26 cellular contexts compared by ENCODE assay signal in genomic region chr7:129968592-129969383, GRCh38. TPM values are rescaled to one million over a fixed set of nuclear protein-coding genes. Genes with fewer than 3 reads are reported as not detected.
DNase-seq lines count a peak whose midpoint lies in the region; ATAC-seq, FAIRE-seq and TF ChIP-seq lines count a peak whose summit lies in the region.
"Had no signal": no experiment of that assay in that cellular context is flagged by ENCODE, and none has a peak within 500 bp of the region (broad histone marks: within the 10 kb centered on the region; RNA-seq: fewer than 3 reads in every experiment).

No MANE protein-coding gene starts in this region.

- no peak for TF ChIP-seq EP300 in K562 (IDR thresholded peaks at IDR 0.05; ENCODE audit: low read length)

- H3K4me1 Mint-ChIP-seq in HFFc6 (ENCODE audit: low read depth) (peaks cover 29% of the 10 kb centered on the region), progenitor cell of endocrine pancreas (ENCODE audit: low read depth) (peaks cover 14% of the 10 kb centered on the region)
- H3K4me1 Mint-ChIP-seq: activated naive CD8-positive, alpha-beta T cell treated with anti-CD3 and anti-CD28 coated beads, Interleukin-2, amount 10 ng/mL, durations not matched to agents 7 days and 5 days; stimulated activated memory B cell treated with anti-CD40 and anti-IgM and Interleukin-4, amounts not matched to agents 10 μg/mL and 1 μg/mL and 100 μg/mL, for 72 hours had no signal

- H3K9me1 ChIP-seq in K562 (ENCODE audit: control insufficient read depth, insufficient read depth, low read length), result no peaks in the 10 kb centered on the region

- no peaks in the 10 kb centered on the region for H3K36me3 Mint-ChIP-seq in HFFc6 (ENCODE audit: low read depth)
- no peaks in the 10 kb centered on the region for H3K36me3 Mint-ChIP-seq in progenitor cell of endocrine pancreas (ENCODE audit: insufficient read depth)
- H3K36me3 Mint-ChIP-seq: activated naive CD8-positive, alpha-beta T cell treated with anti-CD3 and anti-CD28 coated beads, Interleukin-2, amount 10 ng/mL, durations not matched to agents 7 days and 5 days; CD8-positive, alpha-beta T cell; natural killer cell treated with Interleukin-12 subunit alpha and Interleukin-12 subunit beta and Interleukin-15 and Interleukin-18, amount 100 ng/mL, for 72 hours; stimulated activated memory B cell treated with anti-CD40 and anti-IgM and Interleukin-4, amounts not matched to agents 10 μg/mL and 1 μg/mL and 100 μg/mL, for 72 hours had no signal

- H3K27ac ChIP-seq in K562 (ENCODE audit: extremely low read depth, low read depth, low read length), result no peak overlapping the region
- H3K27ac ChIP-seq: body of pancreas, HL-60, psoas muscle had no signal

- FAIRE-seq in K562 (lab: Jason Lieb, UNC), result no peak
- FAIRE-seq: colon, GM19239 had no signal

- H3K27me3 Mint-ChIP-seq in HFFc6 (ENCODE audit: insufficient read depth) (no peaks in the 10 kb centered on the region; the same call in 1 of the 2 replicates), progenitor cell of endocrine pancreas (no peaks in the 10 kb centered on the region)
- H3K27me3 Mint-ChIP-seq: natural killer cell treated with Interleukin-12 subunit alpha and Interleukin-12 subunit beta and Interleukin-15 and Interleukin-18, amount 100 ng/mL, for 72 hours; stimulated activated memory B cell treated with anti-CD40 and anti-IgM and Interleukin-4, amounts not matched to agents 10 μg/mL and 1 μg/mL and 100 μg/mL, for 72 hours had no signal

- POLR2A ChIA-PET in K562 (lab: Yijun Ruan, JAX), result interaction anchor here (0.8 to 1.6 kb wide), 8 partner anchors 10 to 61 kb away, joined by 3 to 8 read pairs (median 4); no protein-coding TSS in a partner anchor

- no peak overlapping the region for H3K4me2 ChIP-seq in K562 (ENCODE audit: insufficient read depth, low read length)

- H4K20me1 ChIP-seq in K562 (replicated peaks; ENCODE audit: control insufficient read depth, insufficient read depth, low read length), result no peaks in the 10 kb centered on the region

- H3K9me3 Mint-ChIP-seq in HFFc6, result no peaks in the 10 kb centered on the region
- no peaks in the 10 kb centered on the region for H3K9me3 Mint-ChIP-seq in progenitor cell of endocrine pancreas (ENCODE audit: low read depth)
- H3K9me3 Mint-ChIP-seq: activated naive CD8-positive, alpha-beta T cell treated with anti-CD3 and anti-CD28 coated beads, Interleukin-2, amount 10 ng/mL, durations not matched to agents 7 days and 5 days; CD8-positive, alpha-beta T cell; natural killer cell treated with Interleukin-12 subunit alpha and Interleukin-12 subunit beta and Interleukin-15 and Interleukin-18, amount 100 ng/mL, for 72 hours; stimulated activated memory B cell treated with anti-CD40 and anti-IgM and Interleukin-4, amounts not matched to agents 10 μg/mL and 1 μg/mL and 100 μg/mL, for 72 hours had no signal

- H3K9me3 ChIP-seq in K562 (replicated peaks; ENCODE audit: control insufficient read depth, insufficient read depth, low read depth, low read length), result no peaks in the 10 kb centered on the region
- H3K9me3 ChIP-seq: body of pancreas, psoas muscle had no signal

- peak overlapping the region; percentile 94 for H3K27ac Mint-ChIP-seq in HFFc6
- peak overlapping the region; percentile 57 for H3K27ac Mint-ChIP-seq in progenitor cell of endocrine pancreas
- H3K27ac Mint-ChIP-seq: activated naive CD8-positive, alpha-beta T cell treated with anti-CD3 and anti-CD28 coated beads, Interleukin-2, amount 10 ng/mL, durations not matched to agents 7 days and 5 days; CD8-positive, alpha-beta T cell; natural killer cell treated with Interleukin-12 subunit alpha and Interleukin-12 subunit beta and Interleukin-15 and Interleukin-18, amount 100 ng/mL, for 72 hours; stimulated activated memory B cell treated with anti-CD40 and anti-IgM and Interleukin-4, amounts not matched to agents 10 μg/mL and 1 μg/mL and 100 μg/mL, for 72 hours had no signal

- peaks cover 2 to 3% of the 10 kb centered on the region in 2 experiments; a peak in 1 of 5 replicates for H3K27me3 ChIP-seq in K562 (ENCODE audit: control insufficient read depth in 2 of 2, insufficient read depth in 2 of 2, low read length in 2 of 2)
- H3K27me3 ChIP-seq: body of pancreas had no signal

- BruUV-seq in K562 (replicated peaks; lab: Mats Ljungman, UMichigan), result no TSS peak

- in situ Hi-C loops in K562 (cut with MboI), result no loop called here

- H2AFZ ChIP-seq in K562 (ENCODE audit: low read depth, low read length), result peak overlapping the region; percentile 73

- H3K9ac ChIP-seq in K562 (ENCODE audit: insufficient read depth in 1 of 2, low read depth in 2 of 2, low read length in 2 of 2), result no peak overlapping the region

- no peak overlapping the region for H3K4me3 ChIP-seq in K562
- H3K4me3 ChIP-seq: body of pancreas, psoas muscle had no signal

- no peak for TF ChIP-seq RAD21 in K562 (CRISPR knock-in tag; conservative IDR thresholded peaks at IDR 0.05 in 1 of 2, IDR thresholded peaks at IDR 0.05 in 1 of 2)

- no peaks in the 10 kb centered on the region for H3K36me3 ChIP-seq in K562 (ENCODE audit: control insufficient read depth, insufficient read depth, low read length)

- no peaks in the 10 kb centered on the region for H3K79me2 ChIP-seq in K562 (ENCODE audit: control insufficient read depth, insufficient read depth, low read length)

- TF ChIP-seq CTCF in HFFc6 (IDR thresholded peaks at IDR 0.05), result no peak
- no peak for TF ChIP-seq CTCF in K562 (IDR thresholded peaks at IDR 0.05 in 2 of 3, conservative IDR thresholded peaks at IDR 0.05 in 1 of 3; ENCODE audit: insufficient read depth in 2 of 3, low read depth in 1 of 3, low read length in 3 of 3)
- no peak for TF ChIP-seq CTCF in progenitor cell of endocrine pancreas (IDR thresholded peaks at IDR 0.05; ENCODE audit: unreplicated experiment)

- TF ChIP-seq POLR2A in K562 (conservative IDR thresholded peaks at IDR 0.05), result no peak

- H3K4me1 ChIP-seq in K562 (replicated peaks in 1 of 2; ENCODE audit: control insufficient read depth in 2 of 2, insufficient read depth in 2 of 2, low read length in 2 of 2), result peaks cover 7 to 8% of the 10 kb centered on the region in 2 experiments; a peak in 4 of 5 replicates
- H3K4me1 ChIP-seq: body of pancreas, psoas muscle had no signal

- CTCF ChIA-PET in K562 (lab: Yijun Ruan, JAX; ENCODE audit: low intra/inter-chr PET ratio), result no interaction called here

- 50% methylated on average over 11 of the region's 11 CpGs for WGBS in K562 (ENCODE audit: insufficient coverage, low coverage, missing lambda C conversion rate)

- ATAC-seq in K562 (no peak), GM18511 (IDR thresholded peaks at IDR 0.05; ENCODE audit: unreplicated experiment) (no peak), GM19023 (IDR thresholded peaks at IDR 0.05; ENCODE audit: unreplicated experiment) (no peak)
- ATAC-seq: body of pancreas; CD8-positive, alpha-beta T cell; natural killer cell treated with Interleukin-12 subunit alpha and Interleukin-12 subunit beta and Interleukin-15 and Interleukin-18, amount 100 ng/mL, for 72 hours; psoas muscle; stimulated activated memory B cell treated with anti-CD40 and anti-IgM and Interleukin-4, amounts not matched to agents 10 μg/mL and 1 μg/mL and 100 μg/mL, for 72 hours had no signal

- DNase-seq in HFFc6 (no peak), K562 (ENCODE audit: extremely low read depth in 1 of 4, low spot score in 3 of 4) (no peak), left kidney (ENCODE audit: low read depth, low spot score) (peak; percentile 32), progenitor cell of endocrine pancreas (ENCODE audit: low spot score, unreplicated experiment) (no peak), anterior cingulate cortex (lab: John Stamatoyannopoulos, UW) (no peak)
- DNase-seq: activated CD4-positive, alpha-beta T cell treated with anti-CD3 and anti-CD28 coated beads, Interleukin-2, amount 50 U/mL, for 48 hours; activated CD4-positive, CD25-positive, alpha-beta regulatory T cell; activated CD8-positive, alpha-beta memory T cell treated with anti-CD3 and anti-CD28 coated beads, Interleukin-2, amount 50 U/mL, for 48 hours; activated naive CD8-positive, alpha-beta T cell treated with anti-CD3 and anti-CD28 coated beads, Interleukin-2, amount 10 ng/mL, durations not matched to agents 7 days and 5 days; body of pancreas; CD8-positive, alpha-beta T cell; DMS79; left colon; NCI-H2107; NCI-H524; psoas muscle; RPMI8226; stimulated activated CD4-positive, alpha-beta T cell treated with anti-CD3 and anti-CD28 coated beads, Interleukin-2, amount 100 ng/mL, for 24 hours; T-helper 9 cell had no signal

- intact Hi-C loops in K562 (cut with micrococcal nuclease), result no loop called here

- H3K4me3 Mint-ChIP-seq in HFFc6 (no peak overlapping the region), progenitor cell of endocrine pancreas (ENCODE audit: low read depth) (no peak overlapping the region)
- H3K4me3 Mint-ChIP-seq: activated naive CD8-positive, alpha-beta T cell treated with anti-CD3 and anti-CD28 coated beads, Interleukin-2, amount 10 ng/mL, durations not matched to agents 7 days and 5 days; CD8-positive, alpha-beta T cell; natural killer cell treated with Interleukin-12 subunit alpha and Interleukin-12 subunit beta and Interleukin-15 and Interleukin-18, amount 100 ng/mL, for 72 hours; stimulated activated memory B cell treated with anti-CD40 and anti-IgM and Interleukin-4, amounts not matched to agents 10 μg/mL and 1 μg/mL and 100 μg/mL, for 72 hours had no signal

TF ChIP-seq in K562, 482 proteins besides CTCF, POLR2A, EP300 and RAD21 (continues in another document):
- TF ChIP-seq ESRRA (IDR thresholded peaks at IDR 0.05; ENCODE audit: borderline replicate concordance, low read depth) (no peak), LEF1 (IDR thresholded peaks at IDR 0.05) (no peak)

RNA-seq across cellular contexts. Expression of gene UBE2H, which starts 16.0 kb away (rescaled TPM):
- total RNA-seq in HFFc6 (2021; fragmentation: NEBNext Ultra II Directional; extraction: Animal tissue kit (Norgen Biotek cat#: 25700)), result 100 to 1,000 TPM in 4 of 6 experiments, 10 to 100 TPM in 2; 89.7 to 108 (median 105) TPM
- total RNA-seq in K562 (2011; cell fraction: chromatin; rRNA removed; ENCODE audit: low replicate concordance), result 23.3 and 70.3 TPM in 2 replicates
- 13.7 and 16.4 TPM in 2 replicates for total RNA-seq in K562 (2011; cell fraction: nucleolus; rRNA removed)
- 40.1 and 56.7 TPM in 2 replicates for total RNA-seq in K562 (2011; cell fraction: nucleoplasm; rRNA removed)
- 11.2 and 13.1 TPM in 2 replicates for total RNA-seq in K562 (2014; rRNA removed)
- total RNA-seq in K562 (2014; rRNA removed; fragmentation: Illumina TruSeq; extraction: Trizol), result 15.6 and 16.5 TPM in 2 replicates
- total RNA-seq in K562 (2015; rRNA removed; fragmentation: Illumina TruSeq; extraction: Trizol), result 10.3 and 13.3 TPM in 2 replicates
- 16.0 and 17.4 TPM in 2 replicates for total RNA-seq in K562 (2021)
- polyA plus RNA-seq in K562 (2011; rRNA removed), result 29.9 and 33.0 TPM in 2 replicates
- polyA plus RNA-seq in K562 (2011; cell fraction: cytosol; rRNA removed), result 6.9 and 18.2 TPM in 2 replicates
- 16.9 and 27.8 TPM in 2 replicates for polyA plus RNA-seq in K562 (2011; cell fraction: nucleus; rRNA removed)
- 17.7 and 29.7 TPM in 2 replicates for polyA plus RNA-seq in K562 (2012)
- polyA plus RNA-seq in K562 (2014; fragmentation: Illumina TruSeq; extraction: Trizol), result 16.1 and 28.2 TPM in 2 replicates
- 1 to 10 TPM; 6.3 to 6.9 TPM for polyA plus RNA-seq in K562 (2014; fragmentation: Nextera tagmentation; extraction: Ambion mirVana)
- 12.3 and 13.3 TPM in 2 replicates for polyA plus RNA-seq in K562 (2014; rRNA removed)
- 20.2 and 30.7 TPM in 2 replicates for polyA minus RNA-seq in K562 (2011; rRNA and poly(A)+ RNA removed)
- 13.4 and 13.8 TPM in 2 replicates for polyA minus RNA-seq in K562 (2011; cell fraction: cytosol; rRNA and poly(A)+ RNA removed)
- polyA minus RNA-seq in K562 (2011; cell fraction: nucleus; rRNA and poly(A)+ RNA removed), result 7.0 and 16.1 TPM in 2 replicates
- total RNA-seq in progenitor cell of endocrine pancreas, result 87.6 and 99.1 TPM in 2 replicates
